In the genomic region with DNA sequence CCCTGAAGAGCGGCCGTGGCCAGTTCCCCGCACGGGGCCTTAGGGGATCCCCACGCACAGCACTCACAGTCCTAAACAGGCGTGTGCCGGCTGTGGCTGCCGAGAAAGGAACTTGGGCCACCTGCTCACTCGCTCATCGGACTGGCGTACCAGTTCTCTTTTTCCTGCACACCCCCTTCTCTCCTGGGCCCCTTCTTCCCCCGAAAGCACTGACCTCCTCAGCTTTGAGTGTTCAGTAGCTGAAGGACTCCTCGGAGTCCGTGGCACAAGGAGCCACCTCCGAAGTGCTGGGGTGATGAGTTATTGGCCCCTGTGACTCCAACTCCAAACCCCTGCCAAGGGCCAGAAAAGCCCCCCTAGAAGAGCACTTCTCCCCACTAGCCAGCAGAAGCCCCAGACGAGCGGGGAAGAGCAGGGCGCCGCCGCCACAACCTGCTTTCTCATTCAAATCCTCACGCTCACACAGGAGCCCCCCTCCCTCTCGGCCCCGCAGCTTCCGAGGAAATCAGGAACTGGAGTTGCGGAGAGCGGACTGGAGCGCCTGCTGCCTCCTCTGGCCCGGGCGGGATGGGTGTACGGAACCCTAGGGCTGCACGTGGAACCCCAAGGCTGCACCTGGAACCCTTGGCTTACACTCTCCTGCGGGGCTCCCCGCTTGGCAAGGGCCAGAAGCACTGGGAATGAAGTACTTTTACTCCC, we compare ENCODE assay signal across 8 cellular contexts. TPM values are rescaled to one million over a fixed set of nuclear protein-coding genes. Genes with fewer than 3 reads are reported as not detected.
A peak's percentile ranks its signal among the peaks of the same experiment; 100 is the strongest.
DNase-seq lines count a peak whose midpoint lies in the region; ATAC-seq and TF ChIP-seq lines count a peak whose summit lies in the region.

A gene with protein sequence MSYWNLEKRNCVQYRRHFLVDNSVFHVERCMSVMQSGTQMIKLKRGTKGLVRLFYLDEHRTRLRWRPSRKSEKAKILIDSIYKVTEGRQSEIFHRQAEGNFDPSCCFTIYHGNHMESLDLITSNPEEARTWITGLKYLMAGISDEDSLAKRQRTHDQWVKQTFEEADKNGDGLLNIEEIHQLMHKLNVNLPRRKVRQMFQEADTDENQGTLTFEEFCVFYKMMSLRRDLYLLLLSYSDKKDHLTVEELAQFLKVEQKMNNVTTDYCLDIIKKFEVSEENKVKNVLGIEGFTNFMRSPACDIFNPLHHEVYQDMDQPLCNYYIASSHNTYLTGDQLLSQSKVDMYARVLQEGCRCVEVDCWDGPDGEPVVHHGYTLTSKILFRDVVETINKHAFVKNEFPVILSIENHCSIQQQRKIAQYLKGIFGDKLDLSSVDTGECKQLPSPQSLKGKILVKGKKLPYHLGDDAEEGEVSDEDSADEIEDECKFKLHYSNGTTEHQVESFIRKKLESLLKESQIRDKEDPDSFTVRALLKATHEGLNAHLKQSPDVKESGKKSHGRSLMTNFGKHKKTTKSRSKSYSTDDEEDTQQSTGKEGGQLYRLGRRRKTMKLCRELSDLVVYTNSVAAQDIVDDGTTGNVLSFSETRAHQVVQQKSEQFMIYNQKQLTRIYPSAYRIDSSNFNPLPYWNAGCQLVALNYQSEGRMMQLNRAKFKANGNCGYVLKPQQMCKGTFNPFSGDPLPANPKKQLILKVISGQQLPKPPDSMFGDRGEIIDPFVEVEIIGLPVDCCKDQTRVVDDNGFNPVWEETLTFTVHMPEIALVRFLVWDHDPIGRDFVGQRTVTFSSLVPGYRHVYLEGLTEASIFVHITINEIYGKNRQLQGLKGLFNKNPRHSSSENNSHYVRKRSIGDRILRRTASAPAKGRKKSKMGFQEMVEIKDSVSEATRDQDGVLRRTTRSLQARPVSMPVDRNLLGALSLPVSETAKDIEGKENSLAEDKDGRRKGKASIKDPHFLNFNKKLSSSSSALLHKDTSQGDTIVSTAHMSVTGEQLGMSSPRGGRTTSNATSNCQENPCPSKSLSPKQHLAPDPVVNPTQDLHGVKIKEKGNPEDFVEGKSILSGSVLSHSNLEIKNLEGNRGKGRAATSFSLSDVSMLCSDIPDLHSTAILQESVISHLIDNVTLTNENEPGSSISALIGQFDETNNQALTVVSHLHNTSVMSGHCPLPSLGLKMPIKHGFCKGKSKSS (N-terminal part only) (minus strand): TSS at position 446 of the 699 bp plus-strand sequence. CDS start 40,847 bp downstream, outside the sequence.

- H3K27ac Mint-ChIP-seq in mesothelial cell of epicardium: peak within 1 kb of the TSS; percentile 77

- no peak for TF ChIP-seq CTCF in mesothelial cell of epicardium (IDR thresholded peaks at IDR 0.05; ENCODE audit: unreplicated experiment)

- DNase-seq in AG20443 (ENCODE audit: low spot score) (peak; percentile 82), NCI-H526 treated with DMSO at 0.1 percent for 48 hours (lab: John Stamatoyannopoulos, UW) (peak; percentile 87), epidermal melanocyte (ENCODE audit: insufficient read length, low spot score) (peak; percentile 50), mesothelial cell of epicardium (ENCODE audit: low spot score in 2 of 2, unreplicated experiment in 2 of 2) (peak; percentile 47 to 59)
- DNase-seq in activated CD8-positive, alpha-beta memory T cell treated with anti-CD3 and anti-CD28 coated beads, Interleukin-2, amount 50 U/mL, for 48 hours: peak; percentile 63
- DNase-seq in stimulated activated naive CD8-positive, alpha-beta T cell treated with anti-CD3 and anti-CD28 coated beads, Interleukin-15, Interleukin-2, amounts not matched to agents 100 U/mL and 50 U/mL, for 24 hours: peak; percentile 48

- H3K4me3 Mint-ChIP-seq in mesothelial cell of epicardium: peak within 1 kb of the TSS; percentile 91

- no peaks in the 10 kb centered on the region for H3K36me3 Mint-ChIP-seq in mesothelial cell of epicardium

- peaks cover 47% of the 10 kb centered on the region for H3K27me3 Mint-ChIP-seq in mesothelial cell of epicardium (ENCODE audit: low read depth)

- H3K4me1 Mint-ChIP-seq in mesothelial cell of epicardium: peaks cover 45% of the 10 kb centered on the region

- ATAC-seq in GM19328 (IDR thresholded peaks at IDR 0.05; ENCODE audit: unreplicated experiment) (peak; percentile 52), HG03460 (IDR thresholded peaks at IDR 0.05; ENCODE audit: unreplicated experiment) (peak; percentile 52)
- ATAC-seq in stimulated activated naive CD8-positive, alpha-beta T cell treated with anti-CD3 and anti-CD28 coated beads, Interleukin-15, Interleukin-2, amounts not matched to agents 100 U/mL and 50 U/mL, for 24 hours: peak; percentile 47

- no peaks in the 10 kb centered on the region for H3K9me3 Mint-ChIP-seq in mesothelial cell of epicardium

RNA-seq across cellular contexts. Expression of the gene that starts here (rescaled TPM):
- total RNA-seq in mesothelial cell of epicardium: 1.0 to 1.3 TPM (median 1.2 TPM) in 3 replicates

Comparison
In these comparisons a context has a peak if more than half of its experiments do, and no peak if none do; other contexts are left out.
1. Peak in every context shown above with its lines: DNase-seq and ATAC-seq.